In the genomic region with DNA sequence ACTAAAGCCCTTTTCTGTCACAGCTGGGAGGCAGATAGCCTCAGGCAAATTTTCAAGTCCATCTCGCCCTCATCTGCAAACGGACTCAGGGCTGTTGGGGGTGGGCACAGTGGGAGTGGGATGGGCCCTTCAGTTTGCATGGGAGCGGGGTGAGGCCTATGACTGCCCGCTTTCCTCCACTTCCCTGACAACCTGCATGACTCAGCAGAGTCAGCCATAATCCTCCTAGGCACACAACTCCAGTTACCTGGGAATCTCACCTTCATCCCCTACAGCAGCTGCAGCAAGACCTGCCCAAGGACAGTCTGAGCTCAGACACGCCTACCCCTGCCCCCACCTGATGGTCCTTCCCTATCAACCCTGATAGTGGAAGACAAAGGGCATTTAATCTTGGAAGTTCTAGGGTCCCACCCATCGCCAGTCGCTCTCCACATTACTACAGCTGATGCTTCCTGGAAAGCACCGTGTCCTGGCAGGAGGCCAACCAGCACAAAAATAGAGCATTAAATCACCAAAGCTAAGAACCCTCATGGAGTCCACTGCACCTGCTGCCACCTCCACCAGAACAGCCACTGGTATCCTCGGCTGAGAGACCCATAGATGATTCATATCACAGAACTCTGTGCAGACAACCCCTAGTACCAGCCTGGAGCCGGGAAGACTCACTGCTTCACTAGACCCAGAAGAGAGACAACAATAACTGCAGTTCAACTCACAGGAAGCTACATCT, we compare ENCODE assay signal across 17 cellular contexts.
DNase-seq lines count a peak whose midpoint lies in the region; ATAC-seq and TF ChIP-seq lines count a peak whose summit lies in the region.
"Had no signal": no experiment of that assay in that cellular context is flagged by ENCODE, and none has a peak within 500 bp of the region (broad histone marks: within the 10 kb centered on the region; RNA-seq: fewer than 3 reads in every experiment).

No MANE protein-coding gene starts in this region.

- no peaks in the 10 kb centered on the region for H3K36me3 ChIP-seq in endodermal cell (ENCODE audit: control insufficient read depth, insufficient read depth, low read length)
- H3K36me3 ChIP-seq: SJSA1, thyroid gland had no signal

- H3K27ac ChIP-seq in endodermal cell (ENCODE audit: low read depth, low read length) = no peak overlapping the region
- H3K27ac ChIP-seq: parathyroid adenoma, SJSA1, thyroid gland had no signal

- ATAC-seq in GM18511 (IDR thresholded peaks at IDR 0.05; ENCODE audit: unreplicated experiment) (no peak), HG03520 (IDR thresholded peaks at IDR 0.05; ENCODE audit: unreplicated experiment) (no peak)

- peaks cover 19% of the 10 kb centered on the region for H3K4me1 Mint-ChIP-seq in endodermal cell
- H3K4me1 Mint-ChIP-seq: B cell had no signal

- DNase-seq in COLO668 (lab: John Stamatoyannopoulos, UW; ENCODE audit: unreplicated experiment) (peak; percentile 93), DMS79 treated with DMSO at 0.1 percent for 48 hours (lab: John Stamatoyannopoulos, UW) (peak; percentile 6), NCI-H2107 (lab: John Stamatoyannopoulos, UW) (peak; percentile 21), endodermal cell (peak; percentile 84), putamen (ENCODE audit: low spot score) (no peak), posterior vena cava (ENCODE audit: low spot score) (no peak)
- DNase-seq: activated CD4-positive, alpha-beta T cell treated with anti-CD3 and anti-CD28 coated beads for 4 hours; activated gamma-delta T cell treated with Interleukin-2 at 50 U/mL for 16 hours; aorta; Kasumi-1; NCI-H510A had no signal

- peak overlapping the region; percentile 96 for H3K27ac Mint-ChIP-seq in endodermal cell
- H3K27ac Mint-ChIP-seq: B cell had no signal

- H3K9me3 Mint-ChIP-seq in endodermal cell = peaks cover 43% of the 10 kb centered on the region

- WGBS in endodermal cell (ENCODE audit: insufficient coverage in 1 of 2, insufficient read length in 1 of 2), 2 experiments = 66 to 84% methylated on average over 5 to 10 of the region's 10 CpGs

- peak overlapping the region; percentile 23 for H3K9ac ChIP-seq in endodermal cell (ENCODE audit: extremely low read depth, low read length, poor library complexity, severe bottlenecking)
- H3K9ac ChIP-seq: parathyroid adenoma had no signal

- H3K4me1 ChIP-seq in endodermal cell (ENCODE audit: control insufficient read depth, insufficient read depth, low read length) = peaks cover 14% of the 10 kb centered on the region
- H3K4me1 ChIP-seq: parathyroid adenoma, SJSA1, thyroid gland had no signal

- intact Hi-C loops in posterior vena cava (cut with DNase I) = no loop called here

- peaks cover 31% of the 10 kb centered on the region for H3K9me3 ChIP-seq in endodermal cell (ENCODE audit: control insufficient read depth, low read length)
- H3K9me3 ChIP-seq: SJSA1, thyroid gland had no signal

- H3K4me3 Mint-ChIP-seq in endodermal cell = peak overlapping the region; percentile 6
- H3K4me3 Mint-ChIP-seq: B cell had no signal

- H3K4me3 ChIP-seq in endodermal cell (ENCODE audit: low read length) = no peak overlapping the region
- H3K4me3 ChIP-seq: SJSA1, thyroid gland had no signal

- H3K27me3 Mint-ChIP-seq in endodermal cell (ENCODE audit: insufficient read depth) = no peaks in the 10 kb centered on the region
- H3K27me3 Mint-ChIP-seq: B cell had no signal

- H3K27me3 ChIP-seq in endodermal cell (ENCODE audit: control insufficient read depth, insufficient read depth, low read length, poor library complexity, severe bottlenecking) = no peaks in the 10 kb centered on the region
- H3K27me3 ChIP-seq: SJSA1, thyroid gland had no signal

- peaks cover 19% of the 10 kb centered on the region for H3K36me3 Mint-ChIP-seq in endodermal cell (ENCODE audit: low read depth)

- TF ChIP-seq CTCF in endodermal cell (conservative IDR thresholded peaks at IDR 0.05) = no peak

Comparison
In these comparisons a context has a peak if more than half of its experiments do, and no peak if none do; other contexts are left out.
1. DNase-seq: peak in COLO668 (single experiment), DMS79 treated with DMSO at 0.1 percent for 48 hours (single experiment), NCI-H2107 (single experiment) and endodermal cell (single experiment); none in putamen (single experiment) and posterior vena cava (single experiment).